8 cellular contexts compared by ENCODE assay signal in genomic region chr10:26640391-26640790, GRCh38.
"Had no signal": no experiment of that assay in that cellular context is flagged by ENCODE, and none has a peak within 500 bp of the region (broad histone marks: within the 10 kb centered on the region; RNA-seq: fewer than 3 reads in every experiment).

No MANE protein-coding gene starts in this region.

- FAIRE-seq: G401.6, GM12878, GM12891, GM12892, GM18507, GM19239 had no signal

- ATAC-seq: GM12878 had no signal

- DNase-seq: GDM1, GF-D8 had no signal

- H3K4me3 ChIP-seq: GM12878 had no signal
